In the genomic region with DNA sequence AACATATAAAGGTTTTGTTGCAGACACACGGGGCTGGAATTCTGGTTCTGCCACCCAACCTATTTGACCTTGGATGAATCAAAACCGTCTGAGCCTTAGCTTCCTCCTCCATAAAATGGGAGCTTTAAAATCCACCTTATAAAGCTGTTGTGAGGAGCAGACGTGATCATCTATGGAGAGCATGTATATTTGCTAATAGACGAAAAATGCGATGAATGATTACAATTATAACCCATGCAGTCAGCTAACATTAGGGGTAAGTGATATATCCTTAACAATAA, we compare ENCODE assay signal across 1 cellular context.
TF ChIP-seq lines count a peak whose summit lies in the region.

No MANE protein-coding gene starts in this region.

TF ChIP-seq in HepG2, 621 proteins besides CTCF, POLR2A, EP300 and RAD21 (continued from another document):
- TF ChIP-seq ZSCAN22 (CRISPR knock-in tag; IDR thresholded peaks at IDR 0.05) (peak; percentile 16; the same call in 1 of the 2 replicates), KDM1A (CRISPR knock-in tag; IDR thresholded peaks at IDR 0.05) (peak; percentile 77; the same call in 1 of the 2 replicates)
- TF ChIP-seq, protein P1, sequence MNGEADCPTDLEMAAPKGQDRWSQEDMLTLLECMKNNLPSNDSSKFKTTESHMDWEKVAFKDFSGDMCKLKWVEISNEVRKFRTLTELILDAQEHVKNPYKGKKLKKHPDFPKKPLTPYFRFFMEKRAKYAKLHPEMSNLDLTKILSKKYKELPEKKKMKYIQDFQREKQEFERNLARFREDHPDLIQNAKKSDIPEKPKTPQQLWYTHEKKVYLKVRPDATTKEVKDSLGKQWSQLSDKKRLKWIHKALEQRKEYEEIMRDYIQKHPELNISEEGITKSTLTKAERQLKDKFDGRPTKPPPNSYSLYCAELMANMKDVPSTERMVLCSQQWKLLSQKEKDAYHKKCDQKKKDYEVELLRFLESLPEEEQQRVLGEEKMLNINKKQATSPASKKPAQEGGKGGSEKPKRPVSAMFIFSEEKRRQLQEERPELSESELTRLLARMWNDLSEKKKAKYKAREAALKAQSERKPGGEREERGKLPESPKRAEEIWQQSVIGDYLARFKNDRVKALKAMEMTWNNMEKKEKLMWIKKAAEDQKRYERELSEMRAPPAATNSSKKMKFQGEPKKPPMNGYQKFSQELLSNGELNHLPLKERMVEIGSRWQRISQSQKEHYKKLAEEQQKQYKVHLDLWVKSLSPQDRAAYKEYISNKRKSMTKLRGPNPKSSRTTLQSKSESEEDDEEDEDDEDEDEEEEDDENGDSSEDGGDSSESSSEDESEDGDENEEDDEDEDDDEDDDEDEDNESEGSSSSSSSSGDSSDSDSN (CRISPR knock-in tag; IDR thresholded peaks at IDR 0.05): no peak
- TF ChIP-seq, protein P2, sequence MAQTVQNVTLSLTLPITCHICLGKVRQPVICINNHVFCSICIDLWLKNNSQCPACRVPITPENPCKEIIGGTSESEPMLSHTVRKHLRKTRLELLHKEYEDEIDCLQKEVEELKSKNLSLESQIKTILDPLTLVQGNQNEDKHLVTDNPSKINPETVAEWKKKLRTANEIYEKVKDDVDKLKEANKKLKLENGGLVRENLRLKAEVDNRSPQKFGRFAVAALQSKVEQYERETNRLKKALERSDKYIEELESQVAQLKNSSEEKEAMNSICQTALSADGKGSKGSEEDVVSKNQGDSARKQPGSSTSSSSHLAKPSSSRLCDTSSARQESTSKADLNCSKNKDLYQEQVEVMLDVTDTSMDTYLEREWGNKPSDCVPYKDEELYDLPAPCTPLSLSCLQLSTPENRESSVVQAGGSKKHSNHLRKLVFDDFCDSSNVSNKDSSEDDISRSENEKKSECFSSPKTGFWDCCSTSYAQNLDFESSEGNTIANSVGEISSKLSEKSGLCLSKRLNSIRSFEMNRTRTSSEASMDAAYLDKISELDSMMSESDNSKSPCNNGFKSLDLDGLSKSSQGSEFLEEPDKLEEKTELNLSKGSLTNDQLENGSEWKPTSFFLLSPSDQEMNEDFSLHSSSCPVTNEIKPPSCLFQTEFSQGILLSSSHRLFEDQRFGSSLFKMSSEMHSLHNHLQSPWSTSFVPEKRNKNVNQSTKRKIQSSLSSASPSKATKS (CRISPR knock-in tag; IDR thresholded peaks at IDR 0.05): peak; percentile 23; the same call in 1 of the 2 replicates
